In the genomic region with DNA sequence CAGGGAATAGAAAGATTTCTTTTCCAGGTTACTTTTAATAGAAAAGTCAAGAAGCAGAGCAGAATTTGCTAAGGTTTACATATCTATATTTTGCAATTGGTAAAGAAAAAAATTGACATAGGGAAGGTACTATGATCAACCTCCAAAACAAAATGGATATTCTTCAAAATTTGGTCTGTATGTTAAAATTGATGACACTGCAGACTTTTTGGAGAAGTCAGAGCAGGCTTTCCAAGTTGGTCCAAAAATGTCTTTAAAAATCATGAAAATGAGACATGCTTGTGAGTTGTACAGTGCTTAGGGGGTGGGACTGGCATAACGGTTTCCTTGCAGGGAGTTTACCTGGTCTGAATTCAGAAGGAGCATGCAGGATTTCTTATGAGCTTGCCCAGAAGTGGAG, we compare ENCODE assay signal across 11 cellular contexts.
"Had no signal": no experiment of that assay in that cellular context is flagged by ENCODE, and none has a peak within 500 bp of the region (broad histone marks: within the 10 kb centered on the region; RNA-seq: fewer than 3 reads in every experiment).

No MANE protein-coding gene starts in this region.

- H3K9ac ChIP-seq: GM23248 had no signal

- ATAC-seq: GM23338, HCT116 had no signal

- H3K4me2 ChIP-seq: GM23338 had no signal

- FAIRE-seq: H1, H54 had no signal

- H3K9me3 ChIP-seq: HAP-1 had no signal

- H3K4me3 ChIP-seq: GM23248, GM23338, HAP-1 had no signal

- H3K27ac ChIP-seq: GM23248 had no signal

- H3K36me3 ChIP-seq: HAP-1 had no signal

- H3K4me1 ChIP-seq: HAP-1 had no signal

- H2AFZ ChIP-seq: GM23248, GM23338 had no signal

- DNase-seq: GM23248, GOT3, H7, H9, HCEC 1CT, HFFc6 had no signal
